ENCODE assay signal across 26 cellular contexts in genomic region chr1:22491995-22492726, GRCh38. TPM values are rescaled to one million over a fixed set of nuclear protein-coding genes. Genes with fewer than 3 reads are reported as not detected.
DNase-seq lines count a peak whose midpoint lies in the region; ATAC-seq, FAIRE-seq and TF ChIP-seq lines count a peak whose summit lies in the region.
"Had no signal": no experiment of that assay in that cellular context is flagged by ENCODE, and none has a peak within 500 bp of the region (broad histone marks: within the 10 kb centered on the region; RNA-seq: fewer than 3 reads in every experiment).

No MANE protein-coding gene starts in this region.

- TF ChIP-seq CTCF in adrenal gland (IDR thresholded peaks at IDR 0.05), result no peak
- no peak for TF ChIP-seq CTCF in upper lobe of right lung (IDR thresholded peaks at IDR 0.05)

- H3K4me3 ChIP-seq in adrenal gland (peak overlapping the region in 1 of 4 donors; percentile 20), upper lobe of right lung (no peak overlapping the region)
- H3K4me3 ChIP-seq: GM23338 had no signal

- no peak overlapping the region for H3K4me3 Mint-ChIP-seq in activated naive CD4-positive, alpha-beta T cell treated with anti-CD3 and anti-CD28 coated beads, Interleukin-2, amount 10 ng/mL, durations not matched to agents 7 days and 5 days
- H3K4me3 Mint-ChIP-seq: CD4-positive, alpha-beta T cell; GM23338; IgD-negative memory B cell had no signal

- FAIRE-seq in urothelium cell line (lab: Jason Lieb, UNC), result no peak
- FAIRE-seq: GM19239, RCC 7860 had no signal

- H3K36me3 ChIP-seq in adrenal gland (replicated peaks in 1 of 2) (peaks cover 0 to 10% of the 10 kb centered on the region in 2 donors), upper lobe of right lung (peaks cover 45% of the 10 kb centered on the region)

- H3K36me3 Mint-ChIP-seq in activated naive CD4-positive, alpha-beta T cell treated with anti-CD3 and anti-CD28 coated beads, Interleukin-2, amount 10 ng/mL, durations not matched to agents 7 days and 5 days, result peaks cover 17% of the 10 kb centered on the region

- H3K4me1 ChIP-seq in adrenal gland (replicated peaks in 1 of 2) (peaks cover 8 to 61% of the 10 kb centered on the region in 2 donors), upper lobe of right lung (no peaks in the 10 kb centered on the region)

- H3K9me3 Mint-ChIP-seq in activated naive CD4-positive, alpha-beta T cell treated with anti-CD3 and anti-CD28 coated beads, Interleukin-2, amount 10 ng/mL, durations not matched to agents 7 days and 5 days, result no peaks in the 10 kb centered on the region
- H3K9me3 Mint-ChIP-seq: CD4-positive, alpha-beta T cell; GM23338; IgD-negative memory B cell had no signal

- DNase-seq in Right ventricle myocardium inferior (ENCODE audit: missing footprints) (no peak), cardiac septum (ENCODE audit: low spot score) (no peak), adrenal gland (peak in 1 of 7 donors; percentile 27), medulla oblongata (ENCODE audit: extremely low spot score) (peak; percentile 27), upper lobe of right lung (no peak), urothelium cell line (ENCODE audit: low spot score) (no peak)
- DNase-seq in activated naive CD4-positive, alpha-beta T cell treated with anti-CD3 and anti-CD28 coated beads, Interleukin-2, amount 10 ng/mL, durations not matched to agents 7 days and 5 days, result no peak
- DNase-seq: 8988T; BE2C; Calu3; CD4-positive, alpha-beta T cell; GF-D8; HCEC 1CT; Karpas-422; NCI-H1048; NCI-H1436; NCI-H2029 treated with DMSO at 0.1 percent for 48 hours; NCI-H2171 treated with DMSO at 0.1 percent for 48 hours; NCI-H446 treated with DMSO at 0.1 percent for 48 hours; NCI-H69; SHP77 had no signal

- intact Hi-C loops in Right ventricle myocardium inferior (cut with DNase I), result no loop called here
- intact Hi-C loops in cardiac septum (cut with DNase I), result no loop called here
- intact Hi-C loops in adrenal gland (cut with DNase I), result no loop called here
- intact Hi-C loops in upper lobe of right lung (cut with DNase I), result no loop called here

- no peaks in the 10 kb centered on the region for H3K27me3 ChIP-seq in adrenal gland
- no peaks in the 10 kb centered on the region for H3K27me3 ChIP-seq in upper lobe of right lung
- H3K27me3 ChIP-seq: BE2C had no signal

- H3K27me3 Mint-ChIP-seq in activated naive CD4-positive, alpha-beta T cell treated with anti-CD3 and anti-CD28 coated beads, Interleukin-2, amount 10 ng/mL, durations not matched to agents 7 days and 5 days, result no peaks in the 10 kb centered on the region
- H3K27me3 Mint-ChIP-seq: CD4-positive, alpha-beta T cell; IgD-negative memory B cell had no signal

- no peak overlapping the region for H3K27ac Mint-ChIP-seq in activated naive CD4-positive, alpha-beta T cell treated with anti-CD3 and anti-CD28 coated beads, Interleukin-2, amount 10 ng/mL, durations not matched to agents 7 days and 5 days
- H3K27ac Mint-ChIP-seq: CD4-positive, alpha-beta T cell; GM23338; IgD-negative memory B cell had no signal

- ATAC-seq in Right ventricle myocardium inferior (peak; percentile 48), upper lobe of right lung (peak; percentile 67), GM18517 (IDR thresholded peaks at IDR 0.05; ENCODE audit: unreplicated experiment) (no peak)
- ATAC-seq: GM23338 had no signal

- H3K27ac ChIP-seq in adrenal gland (peak overlapping the region in 3 of 5 donors; percentile 35 to 69 (median 62)), upper lobe of right lung (no peak overlapping the region)

- no peak for TF ChIP-seq POLR2A in adrenal gland (IDR thresholded peaks at IDR 0.05)

- H3K4me1 Mint-ChIP-seq in activated naive CD4-positive, alpha-beta T cell treated with anti-CD3 and anti-CD28 coated beads, Interleukin-2, amount 10 ng/mL, durations not matched to agents 7 days and 5 days, result no peaks in the 10 kb centered on the region

- H3K9me3 ChIP-seq in adrenal gland (replicated peaks in 1 of 3) (no peaks in the 10 kb centered on the region), upper lobe of right lung (no peaks in the 10 kb centered on the region)
- H3K9me3 ChIP-seq: BE2C had no signal

- WGBS in adrenal gland, 4 donors, result 42 to 54% (median 48%) methylated on average over 10 of the region's 10 CpGs

- CTCF ChIA-PET in activated naive CD4-positive, alpha-beta T cell treated with anti-CD3 and anti-CD28 coated beads, Interleukin-2, amount 10 ng/mL, durations not matched to agents 7 days and 5 days (lab: Charles Lee), result no interaction called here

RNA-seq across cellular contexts. Expression of gene ZBTB40, which starts 40.5 kb away (rescaled TPM):
- total RNA-seq in Right ventricle myocardium inferior, result 17.9 TPM
- total RNA-seq in cardiac septum, result 12.9 TPM
- 10 to 100 TPM; 18.4 to 45.7 (median 34.7) TPM for total RNA-seq in adrenal gland
- 10 to 100 TPM; 17.1 to 22.4 (median 20.5) TPM for polyA plus RNA-seq in adrenal gland
- total RNA-seq in upper lobe of right lung, result 24.9 TPM
